ENCODE assay signal across 9 cellular contexts in genomic region chr12:124861492-124861891, GRCh38. TPM values are rescaled to one million over a fixed set of nuclear protein-coding genes. Genes with fewer than 3 reads are reported as not detected.
DNase-seq lines count a peak whose midpoint lies in the region; ATAC-seq and TF ChIP-seq lines count a peak whose summit lies in the region.
"Had no signal": no experiment of that assay in that cellular context is flagged by ENCODE, and none has a peak within 500 bp of the region (broad histone marks: within the 10 kb centered on the region; RNA-seq: fewer than 3 reads in every experiment).

No MANE protein-coding gene starts in this region.

- TF ChIP-seq POLR2A in heart left ventricle (IDR thresholded peaks at IDR 0.05), result no peak

- H3K79me2 ChIP-seq in GM23248 (ENCODE audit: insufficient read depth), result no peaks in the 10 kb centered on the region

- peak; percentile 18 for DNase-seq in GM23248
- DNase-seq in activated B cell treated with CpG ODN at 0.5 μM for 24 hours, result no peak
- peak; percentile 71 to 80 (median 77) for DNase-seq in heart left ventricle
- DNase-seq in stromal cell of bone marrow (ENCODE audit: low read depth), result peak; percentile 31
- DNase-seq in T-helper 17 cell, result no peak
- DNase-seq in NOMO-1 (lab: John Stamatoyannopoulos, UW; ENCODE audit: unreplicated experiment in 2 of 2), result no peak
- DNase-seq in NCI-H510A (lab: John Stamatoyannopoulos, UW), result no peak

- peak overlapping the region; percentile 80 for H3K27ac Mint-ChIP-seq in activated B cell treated with CpG ODN at 0.5 μM for 24 hours
- no peak overlapping the region for H3K27ac Mint-ChIP-seq in T-helper 17 cell

- H3K4me1 Mint-ChIP-seq in activated B cell treated with CpG ODN at 0.5 μM for 24 hours (peaks cover 51% of the 10 kb centered on the region), T-helper 17 cell (peaks cover 10% of the 10 kb centered on the region)

- no peaks in the 10 kb centered on the region for H3K9me3 Mint-ChIP-seq in activated B cell treated with CpG ODN at 0.5 μM for 24 hours

- POLR2A ChIA-PET in activated B cell treated with CpG ODN at 0.5 μM for 24 hours (lab: Charles Lee), result interaction anchor here (0.6 to 3.8 kb wide), 7 partner anchors 19 to 87 kb away, joined by 4 to 23 read pairs (median 11); partner anchors contain the start of gene UBC

- ATAC-seq in activated B cell treated with CpG ODN at 0.5 μM for 24 hours (ENCODE audit: low read depth), result no peak
- ATAC-seq in heart left ventricle, result peak; percentile 41 to 67 (median 56)
- no peak for ATAC-seq in T-helper 17 cell
- ATAC-seq in HG03354 (IDR thresholded peaks at IDR 0.05; ENCODE audit: poor library complexity, severe bottlenecking, unreplicated experiment), result no peak
- ATAC-seq: SK-N-SH treated with all-trans-retinoic acid at 6 μM for 48 hours had no signal

- CTCF ChIA-PET in activated B cell treated with CpG ODN at 0.5 μM for 24 hours (lab: Charles Lee), result interaction anchor here (1.4 to 1.5 kb wide), 2 partner anchors 27 to 88 kb away, joined by 3 read pairs; no protein-coding TSS in a partner anchor

- no peaks in the 10 kb centered on the region for H3K9me3 ChIP-seq in GM23248 (ENCODE audit: low read depth)
- H3K9me3 ChIP-seq in heart left ventricle, result no peaks in the 10 kb centered on the region
- no peaks in the 10 kb centered on the region for H3K9me3 ChIP-seq in T-helper 17 cell (ENCODE audit: control insufficient read depth, low read length, poor library complexity, severe bottlenecking)

- no peak overlapping the region for H3K9ac ChIP-seq in GM23248

- peaks cover 1% of the 10 kb centered on the region for H3K36me3 Mint-ChIP-seq in activated B cell treated with CpG ODN at 0.5 μM for 24 hours (ENCODE audit: low read depth)
- no peaks in the 10 kb centered on the region for H3K36me3 Mint-ChIP-seq in T-helper 17 cell (ENCODE audit: low read depth)

- H3K4me3 ChIP-seq in GM23248, result no peak overlapping the region
- no peak overlapping the region for H3K4me3 ChIP-seq in heart left ventricle

- no peak overlapping the region for H3K4me2 ChIP-seq in GM23248 (ENCODE audit: unreplicated experiment)

- H4K20me1 ChIP-seq in GM23248 (ENCODE audit: insufficient read depth), result no peaks in the 10 kb centered on the region

- intact Hi-C loops in activated B cell treated with CpG ODN at 0.5 μM for 24 hours (cut with micrococcal nuclease), result loop anchor here (10.0 kb wide), 1 partner anchor 297 kb away; the partner anchor contains the start of gene NCOR2
- intact Hi-C loops in heart left ventricle (cut with DNase I), result loop anchor here in 2 of 10 donors (5.0 kb wide), 2 partner anchors 36 to 46 kb away; no protein-coding TSS in a partner anchor

- TF ChIP-seq CTCF in activated B cell treated with CpG ODN at 0.5 μM for 24 hours (IDR thresholded peaks at IDR 0.05) (no peak), heart left ventricle (IDR thresholded peaks at IDR 0.05) (no peak)

- no peaks in the 10 kb centered on the region for H3K36me3 ChIP-seq in GM23248 (ENCODE audit: low read depth)
- no peaks in the 10 kb centered on the region for H3K36me3 ChIP-seq in heart left ventricle

- H3K4me3 Mint-ChIP-seq in activated B cell treated with CpG ODN at 0.5 μM for 24 hours (peak overlapping the region; percentile 83), T-helper 17 cell (no peak overlapping the region)

- H3K9me2 ChIP-seq in GM23248 (ENCODE audit: insufficient read depth), result no peaks in the 10 kb centered on the region

- H3K27ac ChIP-seq in GM23248 (no peak overlapping the region), heart left ventricle (peak overlapping the region in 1 of 12 donors; percentile 12)

- 53 to 68% methylated on average over 9 of the region's 9 CpGs for WGBS in GM23248 (ENCODE audit: low coverage in 1 of 2, low lambda C conversion rate in 2 of 2, missing lambda C conversion rate in 2 of 2), 2 experiments
- 30 to 46% (median 39%) methylated on average over 9 of the region's 9 CpGs for WGBS in heart left ventricle, 4 donors

- no peaks in the 10 kb centered on the region for H3F3A ChIP-seq in GM23248 (ENCODE audit: insufficient read depth)

- no peaks in the 10 kb centered on the region for H3K4me1 ChIP-seq in GM23248 (ENCODE audit: insufficient read depth)
- peaks cover 5 to 37% (median 25%) of the 10 kb centered on the region in 12 donors for H3K4me1 ChIP-seq in heart left ventricle

- in situ Hi-C loops in GM23248 (cut with MboI), result no loop called here

- no peaks in the 10 kb centered on the region for H3K27me3 Mint-ChIP-seq in activated B cell treated with CpG ODN at 0.5 μM for 24 hours
- H3K27me3 Mint-ChIP-seq in T-helper 17 cell, result no peaks in the 10 kb centered on the region

- H3K27me3 ChIP-seq in GM23248 (replicated peaks; ENCODE audit: insufficient read depth) (no peaks in the 10 kb centered on the region; the same call in 1 of the 2 replicates), heart left ventricle (no peaks in the 10 kb centered on the region)

- H2AFZ ChIP-seq in GM23248, result no peak overlapping the region

RNA-seq across cellular contexts. Expression of gene SCARB1, which starts 2.2 kb away (rescaled TPM):
- 2.2 and 3.2 TPM in 2 replicates for total RNA-seq in GM23248 (2014; rRNA removed; shearing (Covaris generic))
- polyA plus RNA-seq in GM23248 (2016; fragmentation: Nextera tagmentation; extraction: Ambion mirVana), result 5.0 and 5.2 TPM in 2 replicates
- total RNA-seq in activated B cell treated with CpG ODN at 0.5 μM for 24 hours, result 39.3 and 40.8 TPM in 2 replicates
- total RNA-seq in heart left ventricle, result 10 to 100 TPM in 8 of 9 donors, 1 to 10 TPM in 1; 6.9 to 21.7 (median 15.2) TPM
- 1 to 10 TPM; 8.3 to 8.8 TPM for polyA plus RNA-seq in heart left ventricle
- total RNA-seq in T-helper 17 cell, result 1 to 10 TPM; 1.3 to 1.7 TPM

RNA-seq across cellular contexts. Expression of gene UBC, which starts 53.0 kb away (rescaled TPM):
- total RNA-seq in GM23248 (2014; rRNA removed; shearing (Covaris generic)), result 1,383 and 1,496 TPM in 2 replicates
- polyA plus RNA-seq in GM23248 (2016; fragmentation: Nextera tagmentation; extraction: Ambion mirVana) (1,490 and 1,515 TPM in 2 replicates), heart left ventricle (1,000 to 10,000 TPM; 1,238 to 1,403 TPM)
- total RNA-seq in activated B cell treated with CpG ODN at 0.5 μM for 24 hours (847 and 865 TPM in 2 replicates), heart left ventricle (1,000 to 10,000 TPM in 8 of 9 donors, 100 to 1,000 TPM in 1; 811 to 2,185 (median 1,239) TPM), T-helper 17 cell (1,000 to 10,000 TPM; 1,335 to 1,398 TPM)

Comparison
In these comparisons a context has a peak if more than half of its experiments do, and no peak if none do; other contexts are left out.
1. DNase-seq: peak in GM23248 (single experiment), heart left ventricle (5 of 5) and stromal cell of bone marrow (single experiment); none in activated B cell treated with CpG ODN at 0.5 μM for 24 hours (single experiment), T-helper 17 cell (0 of 3), NOMO-1 (0 of 2) and NCI-H510A (single experiment).
2. ATAC-seq: peak in heart left ventricle (4 of 4); none in activated B cell treated with CpG ODN at 0.5 μM for 24 hours (single experiment), T-helper 17 cell (single experiment) and HG03354 (single experiment).